In the genomic region with DNA sequence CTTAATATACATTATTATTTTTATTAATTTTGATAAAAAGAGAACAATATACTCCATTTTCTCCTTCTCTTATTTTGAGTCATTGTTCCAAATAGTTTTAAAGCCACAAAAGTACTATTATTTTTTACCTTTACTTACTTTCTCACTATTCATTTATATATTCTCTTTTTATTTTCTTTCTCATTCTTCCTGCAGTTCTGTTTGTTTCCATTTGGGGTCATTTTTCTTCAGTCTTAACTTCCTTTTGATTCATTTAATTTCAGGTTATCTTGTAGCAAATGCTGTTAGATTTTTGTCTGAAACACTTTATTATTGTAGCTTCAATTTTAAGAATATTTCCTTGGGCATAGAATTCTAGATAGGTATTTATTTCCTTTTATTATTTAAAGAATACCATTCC, we compare ENCODE assay signal across 14 cellular contexts.
DNase-seq lines count a peak whose midpoint lies in the region; ATAC-seq and TF ChIP-seq lines count a peak whose summit lies in the region.
"Had no signal": no experiment of that assay in that cellular context is flagged by ENCODE, and none has a peak within 500 bp of the region (broad histone marks: within the 10 kb centered on the region; RNA-seq: fewer than 3 reads in every experiment).

No MANE protein-coding gene starts in this region.

- H3K9me2 ChIP-seq in PC-3 (replicated peaks; ENCODE audit: low read length): no peaks in the 10 kb centered on the region

- no peaks in the 10 kb centered on the region for H3K27me3 Mint-ChIP-seq in neural progenitor cell (ENCODE audit: insufficient read depth, low read depth)

- no peaks in the 10 kb centered on the region for H3K9me3 ChIP-seq in PC-3 (ENCODE audit: low read length)
- H3K9me3 ChIP-seq in neural progenitor cell (ENCODE audit: low read depth): no peaks in the 10 kb centered on the region
- H3K9me3 ChIP-seq: SJSA1 had no signal

- no peaks in the 10 kb centered on the region for H3K4me1 Mint-ChIP-seq in neural progenitor cell

- no peak overlapping the region for H3K4me3 ChIP-seq in PC-3 (ENCODE audit: low read length)
- no peak overlapping the region for H3K4me3 ChIP-seq in neural progenitor cell
- no peak overlapping the region for H3K4me3 ChIP-seq in foreskin fibroblast (ENCODE audit: low read depth in 1 of 2, low read length in 2 of 2)
- H3K4me3 ChIP-seq: PC-9, SJSA1 had no signal

- H3K4me1 ChIP-seq in PC-3 (ENCODE audit: insufficient read depth, low read length) (no peaks in the 10 kb centered on the region), neural progenitor cell (no peaks in the 10 kb centered on the region)
- H3K4me1 ChIP-seq: SJSA1 had no signal

- H3K36me3 ChIP-seq in PC-3 (ENCODE audit: low read depth, low read length) (no peaks in the 10 kb centered on the region), neural progenitor cell (no peaks in the 10 kb centered on the region)
- H3K36me3 ChIP-seq: SJSA1 had no signal

- CTCF ChIA-PET in PC-3 (lab: Charles Lee): no interaction called here

- H2AFZ ChIP-seq in PC-3 (ENCODE audit: low read length) (no peak overlapping the region), neural progenitor cell (replicated peaks) (no peak overlapping the region)
- H2AFZ ChIP-seq: PC-9 had no signal

- POLR2A ChIA-PET in PC-3 (lab: Charles Lee; ENCODE audit: unreplicated experiment): no interaction called here

- intact Hi-C loops in PC-3 (cut with micrococcal nuclease): no loop called here
- intact Hi-C loops in head of caudate nucleus (cut with DNase I): no loop called here

- no peaks in the 10 kb centered on the region for H4K20me1 ChIP-seq in PC-3 (ENCODE audit: low read length)
- H4K20me1 ChIP-seq in neural progenitor cell (ENCODE audit: low read depth): no peaks in the 10 kb centered on the region

- H3K27ac ChIP-seq in PC-3 (ENCODE audit: low read length) (no peak overlapping the region), neural progenitor cell (no peak overlapping the region)
- H3K27ac ChIP-seq: PC-9, SJSA1 had no signal

- peaks cover 4% of the 10 kb centered on the region for H3K9me3 Mint-ChIP-seq in neural progenitor cell

- no peak overlapping the region for H3K4me2 ChIP-seq in PC-3 (ENCODE audit: low read length)
- no peak overlapping the region for H3K4me2 ChIP-seq in neural progenitor cell
- H3K4me2 ChIP-seq: PC-9 had no signal

- H3F3A ChIP-seq in PC-3 (ENCODE audit: low read length, unreplicated experiment) (no peaks in the 10 kb centered on the region), neural progenitor cell (ENCODE audit: low read depth) (no peaks in the 10 kb centered on the region)

- peak; percentile 40; the same call in 1 of the 2 replicates for TF ChIP-seq CTCF in PC-3 (conservative IDR thresholded peaks at IDR 0.05; ENCODE audit: low read depth, low read length)
- TF ChIP-seq CTCF in neural progenitor cell (IDR thresholded peaks at IDR 0.05): peak; percentile 9
- TF ChIP-seq CTCF in foreskin fibroblast (IDR thresholded peaks at IDR 0.05; ENCODE audit: low read depth, low read length): no peak

- no peaks in the 10 kb centered on the region for H3K36me3 Mint-ChIP-seq in neural progenitor cell
- H3K36me3 Mint-ChIP-seq: CD8-positive, alpha-beta T cell had no signal

- BruUV-seq in PC-3 (replicated peaks; lab: Mats Ljungman, UMichigan): no TSS peak

- H3K4me3 Mint-ChIP-seq in neural progenitor cell: no peak overlapping the region
- H3K4me3 Mint-ChIP-seq: CD8-positive, alpha-beta T cell had no signal

- no peaks in the 10 kb centered on the region for H3K79me2 ChIP-seq in PC-3 (ENCODE audit: low read length)
- no peaks in the 10 kb centered on the region for H3K79me2 ChIP-seq in neural progenitor cell (ENCODE audit: low read depth)

- H3K9ac ChIP-seq in PC-3 (ENCODE audit: low read length): no peak overlapping the region
- no peak overlapping the region for H3K9ac ChIP-seq in neural progenitor cell

- ATAC-seq in PC-3: no peak
- ATAC-seq: CD8-positive, alpha-beta T cell had no signal

- no peak overlapping the region for H3K27ac Mint-ChIP-seq in neural progenitor cell
- H3K27ac Mint-ChIP-seq: CD8-positive, alpha-beta T cell had no signal

- no peak for DNase-seq in PC-3
- DNase-seq in fibroblast of peridontal ligament (ENCODE audit: extremely low read depth): peak; percentile 29
- DNase-seq in neural progenitor cell (ENCODE audit: low spot score): no peak
- DNase-seq in SKM-1 treated with dmso at 0.1 percent for 144 hours (lab: John Stamatoyannopoulos, UW; ENCODE audit: unreplicated experiment): no peak
- DNase-seq in foreskin fibroblast: no peak
- DNase-seq in head of caudate nucleus: no peak
- no peak for DNase-seq in T-helper 2 cell
- DNase-seq: CD8-positive, alpha-beta T cell; HCEC 1CT; NCI-H1436 treated with DMSO at 0.1 percent for 48 hours; NCI-H2029 treated with DMSO at 0.1 percent for 48 hours; NCI-H748 treated with DMSO at 0.1 percent for 48 hours; PC-9 had no signal

- H3K27me3 ChIP-seq in PC-3 (ENCODE audit: low read length): no peaks in the 10 kb centered on the region
- H3K27me3 ChIP-seq in neural progenitor cell: no peaks in the 10 kb centered on the region
- H3K27me3 ChIP-seq: SJSA1 had no signal
